9 cellular contexts compared by ENCODE assay signal in the genomic region with DNA sequence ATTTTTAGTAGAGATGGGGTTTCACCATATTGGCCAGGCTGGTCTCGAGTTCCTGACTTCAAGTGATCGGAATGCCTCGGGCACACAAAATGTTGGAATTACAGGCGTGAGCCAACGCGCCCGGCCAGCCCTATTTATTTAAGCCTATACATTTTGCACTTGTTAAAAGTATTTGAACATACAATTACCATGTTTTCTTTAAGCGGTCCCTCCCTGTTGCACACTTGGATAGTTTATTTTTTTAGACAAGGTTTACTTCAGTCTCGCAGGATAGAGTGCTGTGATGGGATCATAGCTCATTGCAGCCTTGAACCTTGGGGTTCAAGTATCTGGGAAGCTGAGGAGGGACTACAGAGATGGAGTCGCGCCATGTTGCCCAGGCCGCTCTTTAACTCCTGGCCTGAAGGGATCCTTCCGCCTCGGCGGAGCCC. TPM values are rescaled to one million over a fixed set of nuclear protein-coding genes. Genes with fewer than 3 reads are reported as not detected.
DNase-seq lines count a peak whose midpoint lies in the region; ATAC-seq and TF ChIP-seq lines count a peak whose summit lies in the region.
"Had no signal": no experiment of that assay in that cellular context is flagged by ENCODE, and none has a peak within 500 bp of the region (broad histone marks: within the 10 kb centered on the region; RNA-seq: fewer than 3 reads in every experiment).

No MANE protein-coding gene starts in this region.

- no peaks in the 10 kb centered on the region for H3K36me3 Mint-ChIP-seq in stimulated activated naive CD8-positive, alpha-beta T cell treated with anti-CD3 and anti-CD28 coated beads, Interleukin-15, Interleukin-2, amounts not matched to agents 100 ng/mL and 50 ng/mL, for 24 hours (ENCODE audit: low read depth)

- peak overlapping the region; percentile 72 for H3K27ac Mint-ChIP-seq in stimulated activated naive CD8-positive, alpha-beta T cell treated with anti-CD3 and anti-CD28 coated beads, Interleukin-15, Interleukin-2, amounts not matched to agents 100 ng/mL and 50 ng/mL, for 24 hours

- no peak for DNase-seq in stimulated activated naive CD8-positive, alpha-beta T cell treated with anti-CD3 and anti-CD28 coated beads, Interleukin-15, Interleukin-2, amounts not matched to agents 100 U/mL and 50 U/mL, for 24 hours
- DNase-seq in mammary epithelial cell (no peak), NOMO-1 (lab: John Stamatoyannopoulos, UW; ENCODE audit: unreplicated experiment in 2 of 2) (no peak), superior temporal gyrus (ENCODE audit: extremely low spot score) (no peak)
- no peak for DNase-seq in stimulated activated naive CD4-positive, alpha-beta T cell (lab: John Stamatoyannopoulos, UW)

- H3K4me3 ChIP-seq in mammary epithelial cell (replicated peaks in 1 of 3; ENCODE audit: insufficient read depth in 1 of 3, low read depth in 2 of 3, low read length in 3 of 3) (peak overlapping the region; percentile 51 to 61 (median 60)), mucosa of rectum (ENCODE audit: low read length in 2 of 2) (peak overlapping the region; percentile 89 to 91)

- H3K4me1 ChIP-seq in mammary epithelial cell (ENCODE audit: insufficient read depth, low read length) (peaks cover 19% of the 10 kb centered on the region), mucosa of rectum (ENCODE audit: control insufficient read depth in 2 of 2, insufficient read depth in 2 of 2, low read length in 2 of 2) (no peaks in the 10 kb centered on the region)

- CTCF ChIA-PET in mammary epithelial cell (lab: Charles Lee; ENCODE audit: low non-redundant PET): no interaction called here

- H3K9me3 ChIP-seq in mammary epithelial cell (replicated peaks; ENCODE audit: insufficient read depth, low read length): no peaks in the 10 kb centered on the region
- no peaks in the 10 kb centered on the region for H3K9me3 ChIP-seq in mucosa of rectum (ENCODE audit: control insufficient read depth in 2 of 2, low read length in 2 of 2)

- peak overlapping the region; percentile 98 for H3K4me2 ChIP-seq in mammary epithelial cell (ENCODE audit: insufficient read depth, low read depth, low read length)

- peak overlapping the region; percentile 83 for H3K4me3 Mint-ChIP-seq in stimulated activated naive CD8-positive, alpha-beta T cell treated with anti-CD3 and anti-CD28 coated beads, Interleukin-15, Interleukin-2, amounts not matched to agents 100 ng/mL and 50 ng/mL, for 24 hours

- TF ChIP-seq CTCF in mammary epithelial cell (conservative IDR thresholded peaks at IDR 0.05 in 1 of 2, IDR thresholded peaks at IDR 0.05 in 1 of 2; ENCODE audit: extremely low read depth in 1 of 2, insufficient read depth in 1 of 2, low read depth in 1 of 2, low read length in 2 of 2): no peak

- no peaks in the 10 kb centered on the region for H3K36me3 ChIP-seq in mammary epithelial cell (ENCODE audit: insufficient read depth, low read length)
- no peaks in the 10 kb centered on the region for H3K36me3 ChIP-seq in mucosa of rectum (ENCODE audit: control insufficient read depth in 2 of 2, insufficient read depth in 2 of 2, low read length in 2 of 2)

- BruUV-seq in mammary epithelial cell (replicated peaks; lab: Mats Ljungman, UMichigan): TSS peak; percentile 96

- peak overlapping the region; percentile 96 for H2AFZ ChIP-seq in mammary epithelial cell (ENCODE audit: low read depth, low read length)

- in situ Hi-C loops in mammary epithelial cell (cut with MboI; ENCODE audit: low sequenced_read_pairs in 2 of 2): no loop called here

- no peak for ATAC-seq in stimulated activated naive CD8-positive, alpha-beta T cell treated with anti-CD3 and anti-CD28 coated beads, Interleukin-15, Interleukin-2, amounts not matched to agents 100 U/mL and 50 U/mL, for 24 hours
- ATAC-seq in GM18870 (IDR thresholded peaks at IDR 0.05; ENCODE audit: unreplicated experiment): no peak

- H3K9ac ChIP-seq in mammary epithelial cell (ENCODE audit: insufficient read depth, low read length) (no peak overlapping the region), mucosa of rectum (ENCODE audit: low read depth in 1 of 2, low read length in 2 of 2) (peak overlapping the region; percentile 60 to 93)

- WGBS in mammary epithelial cell (ENCODE audit: low coverage, missing lambda C conversion rate): 57% methylated on average over 15 of the region's 15 CpGs

- H3K4me1 Mint-ChIP-seq in stimulated activated naive CD8-positive, alpha-beta T cell treated with anti-CD3 and anti-CD28 coated beads, Interleukin-15, Interleukin-2, amounts not matched to agents 100 ng/mL and 50 ng/mL, for 24 hours (ENCODE audit: low read depth): peaks cover 5% of the 10 kb centered on the region

- H3K27ac ChIP-seq in mammary epithelial cell (ENCODE audit: insufficient read depth, low read depth, low read length): peak overlapping the region; percentile 87
- H3K27ac ChIP-seq in mucosa of rectum (ENCODE audit: low read depth in 2 of 2, low read length in 2 of 2): peak overlapping the region; percentile 80 to 85

- intact Hi-C loops in mammary epithelial cell (cut with micrococcal nuclease): no loop called here

- dilution Hi-C loops in mammary epithelial cell (cut with HindIII; ENCODE audit: low sequenced_read_pairs): no loop called here

- H3K9me3 Mint-ChIP-seq in stimulated activated naive CD8-positive, alpha-beta T cell treated with anti-CD3 and anti-CD28 coated beads, Interleukin-15, Interleukin-2, amounts not matched to agents 100 ng/mL and 50 ng/mL, for 24 hours: no peaks in the 10 kb centered on the region

- no peaks in the 10 kb centered on the region for H4K20me1 ChIP-seq in mammary epithelial cell (ENCODE audit: insufficient read depth, low read length)

- no peaks in the 10 kb centered on the region for H3K79me2 ChIP-seq in mammary epithelial cell (ENCODE audit: insufficient read depth, low read length)

- no peaks in the 10 kb centered on the region for H3K27me3 Mint-ChIP-seq in stimulated activated naive CD8-positive, alpha-beta T cell treated with anti-CD3 and anti-CD28 coated beads, Interleukin-15, Interleukin-2, amounts not matched to agents 100 ng/mL and 50 ng/mL, for 24 hours

- H3K27me3 ChIP-seq in mammary epithelial cell (ENCODE audit: insufficient read depth, low read length): no peaks in the 10 kb centered on the region
- H3K27me3 ChIP-seq in mucosa of rectum (ENCODE audit: control insufficient read depth in 2 of 2, insufficient read depth in 2 of 2, low read length in 2 of 2): no peaks in the 10 kb centered on the region

RNA-seq across cellular contexts. Expression of gene SRRM3, which starts 35.7 kb away (rescaled TPM):
- 1 to 10 TPM in 1 of 2 donors, under 1 TPM in 1; 0.17 to 1.3 TPM for total RNA-seq in mammary epithelial cell
- polyA plus RNA-seq in mammary epithelial cell: 0.36 TPM
- 0.98 TPM for polyA minus RNA-seq in mammary epithelial cell
- total RNA-seq: T-helper 2 cell treated with Interferon-gamma antibody and Interleukin-4, amounts not matched to agents 100 ng/mL and 5 ng/mL, for 36 hours had no signal
